Comparison of ENCODE assay signal across 19 cellular contexts in the genomic region with DNA sequence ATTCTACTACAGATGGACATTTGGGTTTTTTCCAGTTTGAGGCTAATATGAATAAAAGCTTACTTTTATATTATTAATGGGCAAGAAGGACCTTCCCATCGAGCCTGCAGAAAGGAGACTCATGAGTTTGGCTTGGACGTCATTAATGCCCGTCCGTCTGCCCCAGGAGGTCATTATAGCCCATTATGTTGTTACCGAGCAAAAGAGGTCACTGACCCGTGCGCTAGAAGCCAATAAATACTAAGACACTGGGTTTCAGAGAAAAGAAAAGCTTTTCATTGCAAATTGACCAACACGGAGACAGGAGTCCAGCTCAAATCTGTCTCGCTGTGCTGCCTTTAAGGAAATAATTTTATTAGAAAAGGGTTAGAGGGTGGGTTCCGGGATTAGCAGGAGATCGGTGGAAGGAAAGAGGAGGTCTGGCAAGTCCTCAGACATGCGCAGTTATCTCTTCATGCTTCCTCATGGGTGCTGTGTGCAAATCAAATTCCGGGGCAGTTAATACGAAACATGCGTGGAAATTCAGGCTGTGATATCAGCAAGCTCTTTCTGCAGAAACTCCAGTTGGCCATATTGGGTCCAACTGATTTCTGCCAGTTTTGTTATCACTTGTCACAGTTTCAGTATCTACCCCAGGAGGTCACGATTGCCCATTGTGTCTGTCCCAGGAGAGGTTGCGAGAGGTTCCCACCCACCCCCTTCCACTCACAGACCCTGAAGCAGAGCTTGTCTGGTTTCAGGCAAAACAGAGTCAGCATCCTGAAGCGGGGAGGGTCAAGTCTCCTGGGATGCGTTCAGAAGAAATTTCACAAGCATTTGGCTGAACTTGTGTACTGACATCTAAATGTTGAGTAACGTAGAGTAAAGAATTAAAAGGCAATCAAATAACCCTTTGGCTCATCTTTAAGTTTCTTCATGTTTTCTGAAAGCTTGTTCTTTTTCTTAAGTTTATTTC. TPM values are rescaled to one million over a fixed set of nuclear protein-coding genes. Genes with fewer than 3 reads are reported as not detected.
DNase-seq lines count a peak whose midpoint lies in the region; ATAC-seq and TF ChIP-seq lines count a peak whose summit lies in the region.
"Had no signal": no experiment of that assay in that cellular context is flagged by ENCODE, and none has a peak within 500 bp of the region (broad histone marks: within the 10 kb centered on the region; RNA-seq: fewer than 3 reads in every experiment).

No MANE protein-coding gene starts in this region.

- no peaks in the 10 kb centered on the region for H3K36me3 ChIP-seq in lower lobe of right lung
- no peaks in the 10 kb centered on the region for H3K36me3 ChIP-seq in spleen
- H3K36me3 ChIP-seq in stomach, result no peaks in the 10 kb centered on the region

- peak overlapping the region; percentile 27 for H3K4me3 ChIP-seq in fibroblast of mammary gland (ENCODE audit: control insufficient read depth, low read depth, low read length)
- H3K4me3 ChIP-seq in lower lobe of right lung, result peak overlapping the region; percentile 14
- no peak overlapping the region for H3K4me3 ChIP-seq in spleen
- no peak overlapping the region for H3K4me3 ChIP-seq in stomach

- no peak for TF ChIP-seq CTCF in fibroblast of mammary gland (conservative IDR thresholded peaks at IDR 0.05; ENCODE audit: control insufficient read depth, insufficient read depth, low read depth, low read length)
- TF ChIP-seq CTCF in lower lobe of right lung (IDR thresholded peaks at IDR 0.05), result no peak
- no peak for TF ChIP-seq CTCF in spleen (IDR thresholded peaks at IDR 0.05 in 8 of 11, conservative IDR thresholded peaks at IDR 0.05 in 3 of 11)
- no peak for TF ChIP-seq CTCF in stomach (IDR thresholded peaks at IDR 0.05)

- peaks cover 7% of the 10 kb centered on the region for H3K36me3 Mint-ChIP-seq in stimulated activated memory B cell treated with anti-CD40 and anti-IgM and Interleukin-4, amounts not matched to agents 10 μg/mL and 1 μg/mL and 100 μg/mL, for 72 hours

- H3K4me3 Mint-ChIP-seq in stimulated activated memory B cell treated with anti-CD40 and anti-IgM and Interleukin-4, amounts not matched to agents 10 μg/mL and 1 μg/mL and 100 μg/mL, for 72 hours, result no peak overlapping the region
- H3K4me3 Mint-ChIP-seq: HFFc6 had no signal

- no peaks in the 10 kb centered on the region for H3K4me1 Mint-ChIP-seq in stimulated activated memory B cell treated with anti-CD40 and anti-IgM and Interleukin-4, amounts not matched to agents 10 μg/mL and 1 μg/mL and 100 μg/mL, for 72 hours

- peak; percentile 8 for DNase-seq in EH (ENCODE audit: low read depth)
- DNase-seq in fibroblast of mammary gland (ENCODE audit: low read depth), result peak; percentile 91
- DNase-seq in lower lobe of right lung, result no peak
- no peak for DNase-seq in spleen
- DNase-seq in NCI-H1417 treated with DMSO at 0.1 percent for 48 hours (lab: John Stamatoyannopoulos, UW), result no peak
- DNase-seq in stomach, result no peak
- DNase-seq in DMS 273 treated with DMSO at 0.1 percent for 48 hours (lab: John Stamatoyannopoulos, UW), result no peak
- DNase-seq: activated effector memory CD4-positive, alpha-beta T cell treated with anti-CD3 and anti-CD28 coated beads, Interleukin-2, amount 50 U/mL, for 16 hours; AML-193; dorsolateral prefrontal cortex; HFFc6; Kasumi-1; NCI-H146; NCI-H446; PC-3; posterior cingulate gyrus had no signal

- no peak overlapping the region for H3K27ac Mint-ChIP-seq in stimulated activated memory B cell treated with anti-CD40 and anti-IgM and Interleukin-4, amounts not matched to agents 10 μg/mL and 1 μg/mL and 100 μg/mL, for 72 hours
- H3K27ac Mint-ChIP-seq: HFFc6 had no signal

- TF ChIP-seq EP300 in stomach (IDR thresholded peaks at IDR 0.05), result no peak

- peaks cover 6% of the 10 kb centered on the region for H3K9me3 Mint-ChIP-seq in stimulated activated memory B cell treated with anti-CD40 and anti-IgM and Interleukin-4, amounts not matched to agents 10 μg/mL and 1 μg/mL and 100 μg/mL, for 72 hours

- H3K9me3 ChIP-seq in lower lobe of right lung (no peaks in the 10 kb centered on the region), spleen (peaks cover 0 to 18% (median 0%) of the 10 kb centered on the region in 8 donors), stomach (no peaks in the 10 kb centered on the region)

- peaks cover 7% of the 10 kb centered on the region for H3K27me3 Mint-ChIP-seq in stimulated activated memory B cell treated with anti-CD40 and anti-IgM and Interleukin-4, amounts not matched to agents 10 μg/mL and 1 μg/mL and 100 μg/mL, for 72 hours

- H3K27me3 ChIP-seq in lower lobe of right lung (ENCODE audit: low read depth), result no peaks in the 10 kb centered on the region
- H3K27me3 ChIP-seq in spleen (replicated peaks in 1 of 7), result no peaks in the 10 kb centered on the region
- H3K27me3 ChIP-seq in stomach, result no peaks in the 10 kb centered on the region

- peak overlapping the region; percentile 10 for H3K27ac ChIP-seq in lower lobe of right lung
- no peak overlapping the region for H3K27ac ChIP-seq in spleen
- H3K27ac ChIP-seq in stomach, result peak overlapping the region in 1 of 5 donors; percentile 29
- H3K27ac ChIP-seq: dorsolateral prefrontal cortex, VCaP had no signal

- TF ChIP-seq POLR2A in spleen (IDR thresholded peaks at IDR 0.05), result no peak
- TF ChIP-seq POLR2A in stomach (IDR thresholded peaks at IDR 0.05), result no peak

- H3K4me1 ChIP-seq in lower lobe of right lung, result no peaks in the 10 kb centered on the region
- H3K4me1 ChIP-seq in spleen, result no peaks in the 10 kb centered on the region
- no peaks in the 10 kb centered on the region for H3K4me1 ChIP-seq in stomach

- WGBS in spleen, 5 donors, result 76 to 87% (median 81%) methylated on average over 20 of the region's 20 CpGs
- 69 to 76% (median 74%) methylated on average over 20 of the region's 20 CpGs for WGBS in stomach, 5 donors

- intact Hi-C loops in lower lobe of right lung (cut with DNase I) (no loop called here), spleen (cut with DNase I; ENCODE audit: low total_unique reads) (no loop called here), stomach (cut with DNase I; ENCODE audit: low total_unique reads) (no loop called here)

- ATAC-seq in lower lobe of right lung, result peak in 1 of 2 donors; percentile 11
- ATAC-seq in stimulated activated memory B cell treated with anti-CD40 and anti-IgM and Interleukin-4, amounts not matched to agents 10 μg/mL and 1 μg/mL and 100 μg/mL, for 72 hours, result peak; percentile 66
- ATAC-seq: PC-3 had no signal

RNA-seq across cellular contexts. Expression of a gene that starts 1.1 kb away (rescaled TPM):
- total RNA-seq in lower lobe of right lung (not detected), spleen (not detected), stomach (not detected)
- polyA plus RNA-seq in spleen (not detected), stomach (not detected)
- total RNA-seq: HFFc6, mucosa of gallbladder, PC-3 had no signal

Comparison
In these comparisons a context has a peak if more than half of its experiments do, and no peak if none do; other contexts are left out.
1. DNase-seq: peak in EH (single experiment) and fibroblast of mammary gland (single experiment); none in lower lobe of right lung (single experiment), spleen (single experiment), NCI-H1417 treated with DMSO at 0.1 percent for 48 hours (single experiment), stomach (single experiment) and DMS 273 treated with DMSO at 0.1 percent for 48 hours (single experiment).
2. H3K4me3 ChIP-seq: peak in fibroblast of mammary gland (single experiment) and lower lobe of right lung (single experiment); none in spleen (0 of 8) and stomach (0 of 4).